Comparison of ENCODE assay signal across 8 cellular contexts in genomic region chr6:137866200-137866913, GRCh38. TPM values are rescaled to one million over a fixed set of nuclear protein-coding genes. Genes with fewer than 3 reads are reported as not detected.
DNase-seq lines count a peak whose midpoint lies in the region; ATAC-seq and TF ChIP-seq lines count a peak whose summit lies in the region.

No MANE protein-coding gene starts in this region.

- H3K27ac ChIP-seq in coronary artery (peak overlapping the region; percentile 75 to 92), thyroid gland (peak overlapping the region in 2 of 3 donors; percentile 79 to 85)

- no peaks in the 10 kb centered on the region for H3K27me3 ChIP-seq in thyroid gland

- intact Hi-C loops in thyroid gland (cut with DNase I), result loop anchor here (2.0 to 10.0 kb wide), 2 partner anchors 78 to 158 kb away; no protein-coding TSS in a partner anchor

- CTCF ChIA-PET in AG04449 (lab: Yijun Ruan, JAX), result interaction anchor here (0.6 to 16.0 kb wide), 30 partner anchors 8 to 168 kb away, joined by 3 to 262 read pairs (median 5); no protein-coding TSS in a partner anchor

- no peak for TF ChIP-seq CTCF in AG04449 (IDR thresholded peaks at IDR 0.05; ENCODE audit: insufficient read depth, low read length, missing control alignments)
- TF ChIP-seq CTCF in coronary artery (IDR thresholded peaks at IDR 0.05), result no peak
- TF ChIP-seq CTCF in thyroid gland (IDR thresholded peaks at IDR 0.05), result no peak

- H3K9me3 ChIP-seq in thyroid gland, result no peaks in the 10 kb centered on the region

- peaks cover 12 to 21% of the 10 kb centered on the region in 2 donors for H3K4me1 ChIP-seq in thyroid gland

- no peaks in the 10 kb centered on the region for H3K36me3 ChIP-seq in thyroid gland

- POLR2A ChIA-PET in AG04449 (lab: Yijun Ruan, JAX), result interaction anchor here (1.0 kb wide), 1 partner anchor 15 kb away, joined by 3 read pairs; no protein-coding TSS in a partner anchor

- TF ChIP-seq POLR2A in thyroid gland (IDR thresholded peaks at IDR 0.05), result no peak

- DNase-seq in AG04449 (ENCODE audit: low read depth, low spot score) (no peak), RKO (ENCODE audit: low spot score) (peak; percentile 65), coronary artery (ENCODE audit: low spot score) (peak; percentile 88), lung microvascular endothelial cell (ENCODE audit: low read depth in 2 of 2) (peak; percentile 25 to 36), thyroid gland (peak; percentile 2 to 14), NOMO-1 treated with DMSO at 0.1 percent for 48 hours (lab: John Stamatoyannopoulos, UW; ENCODE audit: unreplicated experiment) (no peak)

- ATAC-seq in GM18519 (IDR thresholded peaks at IDR 0.05; ENCODE audit: low FRiP score, unreplicated experiment) (peak; percentile 5), HG02973 (IDR thresholded peaks at IDR 0.05; ENCODE audit: unreplicated experiment) (peak; percentile 30)

- H3K4me3 ChIP-seq in AG04449 (ENCODE audit: low read depth, low read length) (peak overlapping the region; percentile 58), coronary artery (peak overlapping the region; percentile 90), thyroid gland (replicated peaks in 1 of 3) (peak overlapping the region in 2 of 3 donors; percentile 41 to 55)

- WGBS in thyroid gland, 2 donors, result 8 to 12% methylated on average over 25 of the region's 25 CpGs

RNA-seq across cellular contexts. Expression of gene TNFAIP3, which starts 0.7 kb away (rescaled TPM):
- total RNA-seq in lung microvascular endothelial cell, result 2.2 and 3.2 TPM in 2 replicates
- total RNA-seq in thyroid gland, result 1 to 10 TPM; 5.9 to 7.8 (median 7.3) TPM

Comparison
In these comparisons a context has a peak if more than half of its experiments do, and no peak if none do; other contexts are left out.
1. DNase-seq: peak in RKO (single experiment), coronary artery (single experiment), lung microvascular endothelial cell (2 of 2) and thyroid gland (2 of 2); none in AG04449 (single experiment) and NOMO-1 treated with DMSO at 0.1 percent for 48 hours (single experiment).
2. Peak in every context shown above with its lines, with median percentiles within 50 percentile points of each other: H3K4me3 ChIP-seq.